Comparison of ENCODE assay signal across 1 cellular context in genomic region chr16:73023752-73024570, GRCh38.
TF ChIP-seq lines count a peak whose summit lies in the region.

No MANE protein-coding gene starts in this region.

TF ChIP-seq in HepG2, 621 proteins besides CTCF, POLR2A, EP300 and RAD21 (continued from another document and continues in another):
- TF ChIP-seq ZNF691 (CRISPR knock-in tag; IDR thresholded peaks at IDR 0.05; ENCODE audit: borderline replicate concordance, low read depth), result 0 out of 2 replicates have a peak, but pooled peaks have one; percentile 37
- TF ChIP-seq HOXA9 (CRISPR knock-in tag; IDR thresholded peaks at IDR 0.05; ENCODE audit: borderline replicate concordance), result no peak
- TF ChIP-seq NCOA5 (CRISPR knock-in tag; IDR thresholded peaks at IDR 0.05), result no peak
- TF ChIP-seq SALL1 (CRISPR knock-in tag; IDR thresholded peaks at IDR 0.05), result peak; percentile 85
- TF ChIP-seq, protein P1, sequence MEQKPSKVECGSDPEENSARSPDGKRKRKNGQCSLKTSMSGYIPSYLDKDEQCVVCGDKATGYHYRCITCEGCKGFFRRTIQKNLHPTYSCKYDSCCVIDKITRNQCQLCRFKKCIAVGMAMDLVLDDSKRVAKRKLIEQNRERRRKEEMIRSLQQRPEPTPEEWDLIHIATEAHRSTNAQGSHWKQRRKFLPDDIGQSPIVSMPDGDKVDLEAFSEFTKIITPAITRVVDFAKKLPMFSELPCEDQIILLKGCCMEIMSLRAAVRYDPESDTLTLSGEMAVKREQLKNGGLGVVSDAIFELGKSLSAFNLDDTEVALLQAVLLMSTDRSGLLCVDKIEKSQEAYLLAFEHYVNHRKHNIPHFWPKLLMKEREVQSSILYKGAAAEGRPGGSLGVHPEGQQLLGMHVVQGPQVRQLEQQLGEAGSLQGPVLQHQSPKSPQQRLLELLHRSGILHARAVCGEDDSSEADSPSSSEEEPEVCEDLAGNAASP (CRISPR knock-in tag; IDR thresholded peaks at IDR 0.05; ENCODE audit: borderline replicate concordance), result peak; percentile 21; the same call in 1 of the 2 replicates
- no peak for TF ChIP-seq ZNF18 (CRISPR knock-in tag; IDR thresholded peaks at IDR 0.05; ENCODE audit: insufficient replicate concordance)
- TF ChIP-seq IRX3 (CRISPR knock-in tag; IDR thresholded peaks at IDR 0.05; ENCODE audit: borderline replicate concordance, low read depth), result no peak
- no peak for TF ChIP-seq NCOR1 (IDR thresholded peaks at IDR 0.05; ENCODE audit: borderline replicate concordance, low read length)
- TF ChIP-seq ZNF354B (CRISPR knock-in tag; IDR thresholded peaks at IDR 0.05), result no peak
- TF ChIP-seq ZNF780A (CRISPR knock-in tag; IDR thresholded peaks at IDR 0.05), result no peak
- TF ChIP-seq REL (CRISPR knock-in tag; conservative IDR thresholded peaks at IDR 0.05), result no peak
- TF ChIP-seq, protein P2, sequence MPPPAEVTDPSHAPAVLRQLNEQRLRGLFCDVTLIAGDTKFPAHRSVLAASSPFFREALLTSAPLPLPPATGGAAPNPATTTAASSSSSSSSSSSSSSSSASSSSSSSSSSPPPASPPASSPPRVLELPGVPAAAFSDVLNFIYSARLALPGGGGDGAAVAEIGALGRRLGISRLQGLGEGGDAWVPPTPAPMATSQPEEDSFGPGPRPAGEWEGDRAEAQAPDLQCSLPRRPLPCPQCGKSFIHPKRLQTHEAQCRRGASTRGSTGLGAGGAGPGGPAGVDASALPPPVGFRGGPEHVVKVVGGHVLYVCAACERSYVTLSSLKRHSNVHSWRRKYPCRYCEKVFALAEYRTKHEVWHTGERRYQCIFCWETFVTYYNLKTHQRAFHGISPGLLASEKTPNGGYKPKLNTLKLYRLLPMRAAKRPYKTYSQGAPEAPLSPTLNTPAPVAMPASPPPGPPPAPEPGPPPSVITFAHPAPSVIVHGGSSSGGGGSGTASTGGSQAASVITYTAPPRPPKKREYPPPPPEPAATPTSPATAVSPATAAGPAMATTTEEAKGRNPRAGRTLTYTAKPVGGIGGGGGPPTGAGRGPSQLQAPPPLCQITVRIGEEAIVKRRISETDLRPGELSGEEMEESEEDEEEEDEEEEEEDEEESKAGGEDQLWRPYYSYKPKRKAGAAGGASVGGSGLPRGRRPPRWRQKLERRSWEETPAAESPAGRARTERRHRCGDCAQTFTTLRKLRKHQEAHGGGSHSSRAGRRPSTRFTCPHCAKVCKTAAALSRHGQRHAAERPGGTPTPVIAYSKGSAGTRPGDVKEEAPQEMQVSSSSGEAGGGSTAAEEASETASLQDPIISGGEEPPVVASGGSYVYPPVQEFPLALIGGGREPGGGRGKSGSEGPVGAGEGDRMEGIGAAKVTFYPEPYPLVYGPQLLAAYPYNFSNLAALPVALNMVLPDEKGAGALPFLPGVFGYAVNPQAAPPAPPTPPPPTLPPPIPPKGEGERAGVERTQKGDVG (CRISPR knock-in tag; IDR thresholded peaks at IDR 0.05; ENCODE audit: borderline replicate concordance), result peak; percentile 95
- no peak for TF ChIP-seq XBP1 (CRISPR knock-in tag; IDR thresholded peaks at IDR 0.05)
- no peak for TF ChIP-seq LBX2 (CRISPR knock-in tag; IDR thresholded peaks at IDR 0.05; ENCODE audit: borderline replicate concordance)
- TF ChIP-seq JDP2 (CRISPR knock-in tag; IDR thresholded peaks at IDR 0.05; ENCODE audit: borderline replicate concordance), result no peak
- TF ChIP-seq BORCS8-MEF2B (CRISPR knock-in tag; IDR thresholded peaks at IDR 0.05), result peak; percentile 51; the same call in 1 of the 2 replicates
- TF ChIP-seq ZNF660 (CRISPR knock-in tag; IDR thresholded peaks at IDR 0.05; ENCODE audit: borderline replicate concordance, low read depth), result no peak
- TF ChIP-seq RAD51 (IDR thresholded peaks at IDR 0.05; ENCODE audit: borderline replicate concordance), result no peak
- TF ChIP-seq ZNF546 (CRISPR knock-in tag; conservative IDR thresholded peaks at IDR 0.05), result no peak
- TF ChIP-seq ZKSCAN8 (CRISPR knock-in tag; IDR thresholded peaks at IDR 0.05; ENCODE audit: borderline replicate concordance), result 0 out of 2 replicates have a peak, but pooled peaks have one; percentile 36
- TF ChIP-seq POLR2AphosphoS2 (IDR thresholded peaks at IDR 0.05; ENCODE audit: low read depth, low read length), result no peak
- no peak for TF ChIP-seq PCBP2 (optimal IDR thresholded peaks at IDR 0.05; ENCODE audit: low read depth, low read length, poor library complexity, severe bottlenecking)
- TF ChIP-seq MAZ (IDR thresholded peaks at IDR 0.05; ENCODE audit: borderline replicate concordance, low read depth, low read length), result no peak
- TF ChIP-seq MAZ (CRISPR knock-in tag; IDR thresholded peaks at IDR 0.05; ENCODE audit: low read depth), result 0 out of 2 replicates have a peak, but pooled peaks have one; percentile 21
- TF ChIP-seq ZXDC (CRISPR knock-in tag; IDR thresholded peaks at IDR 0.05), result peak; percentile 65; the same call in 1 of the 2 replicates
- TF ChIP-seq ATF2 (CRISPR knock-in tag; IDR thresholded peaks at IDR 0.05), result peak; percentile 61; the same call in 1 of the 2 replicates
- TF ChIP-seq ZBTB7B (CRISPR knock-in tag; IDR thresholded peaks at IDR 0.05), result peak; percentile 59; the same call in 1 of the 2 replicates
- TF ChIP-seq PAF1 (CRISPR knock-in tag; IDR thresholded peaks at IDR 0.05), result no peak
- no peak for TF ChIP-seq SRF (IDR thresholded peaks at IDR 0.05; ENCODE audit: low read depth, low read length)
- 0 out of 2 replicates have a peak, but pooled peaks have one; percentile 15 for TF ChIP-seq ZNF362 (CRISPR knock-in tag; IDR thresholded peaks at IDR 0.05; ENCODE audit: borderline replicate concordance)
- no peak for TF ChIP-seq GABPB1 (CRISPR knock-in tag; IDR thresholded peaks at IDR 0.05)
- no peak for TF ChIP-seq ZNF766 (CRISPR knock-in tag; IDR thresholded peaks at IDR 0.05; ENCODE audit: borderline replicate concordance)
- no peak for TF ChIP-seq ZNF576 (CRISPR knock-in tag; IDR thresholded peaks at IDR 0.05)
- TF ChIP-seq ZNF207 (IDR thresholded peaks at IDR 0.05; ENCODE audit: borderline replicate concordance), result no peak
- peak; percentile 43 for TF ChIP-seq ZNF883 (CRISPR knock-in tag; IDR thresholded peaks at IDR 0.05; ENCODE audit: not compliant biosample characterization)
- TF ChIP-seq PPARG (CRISPR knock-in tag; conservative IDR thresholded peaks at IDR 0.05), result 0 out of 2 replicates have a peak, but pooled peaks have one; percentile 36
- peak; percentile 75; the same call in 1 of the 2 replicates for TF ChIP-seq ARNTL (CRISPR knock-in tag; IDR thresholded peaks at IDR 0.05)
- TF ChIP-seq, protein P3, sequence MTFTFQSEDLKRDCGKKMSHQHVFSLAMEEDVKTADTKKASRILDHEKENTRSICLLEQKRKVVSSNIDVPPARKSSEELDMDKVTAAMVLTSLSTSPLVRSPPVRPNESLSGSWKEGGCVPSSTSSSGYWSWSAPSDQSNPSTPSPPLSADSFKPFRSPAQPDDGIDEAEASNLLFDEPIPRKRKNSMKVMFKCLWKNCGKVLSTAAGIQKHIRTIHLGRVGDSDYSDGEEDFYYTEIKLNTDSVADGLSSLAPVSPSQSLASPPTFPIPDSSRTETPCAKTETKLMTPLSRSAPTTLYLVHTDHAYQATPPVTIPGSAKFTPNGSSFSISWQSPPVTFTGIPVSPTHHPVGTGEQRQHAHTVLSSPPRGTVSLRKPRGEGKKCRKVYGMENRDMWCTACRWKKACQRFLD (CRISPR knock-in tag; IDR thresholded peaks at IDR 0.05; ENCODE audit: borderline replicate concordance), result no peak
- TF ChIP-seq PRMT3 (CRISPR knock-in tag; IDR thresholded peaks at IDR 0.05; ENCODE audit: borderline replicate concordance, low read depth), result no peak
- TF ChIP-seq FOXA1 (IDR thresholded peaks at IDR 0.05), result no peak
- TF ChIP-seq FOXA1 (CRISPR knock-in tag; IDR thresholded peaks at IDR 0.05), result peak; percentile 95
- TF ChIP-seq ZHX1 (CRISPR knock-in tag; IDR thresholded peaks at IDR 0.05; ENCODE audit: low read depth), result no peak
- TF ChIP-seq KAT8 (CRISPR knock-in tag; IDR thresholded peaks at IDR 0.05), result no peak
- no peak for TF ChIP-seq ARNT (IDR thresholded peaks at IDR 0.05)
- no peak for TF ChIP-seq KLF12 (CRISPR knock-in tag; IDR thresholded peaks at IDR 0.05; ENCODE audit: borderline replicate concordance)
- no peak for TF ChIP-seq ASH2L (IDR thresholded peaks at IDR 0.05; ENCODE audit: insufficient read length, low read depth, low read length)
- TF ChIP-seq SMARCC2 (IDR thresholded peaks at IDR 0.05), result no peak
- TF ChIP-seq RBFOX2 (IDR thresholded peaks at IDR 0.05; ENCODE audit: low read depth, low read length), result no peak
